Comparison of ENCODE assay signal across 18 cellular contexts in the genomic region with DNA sequence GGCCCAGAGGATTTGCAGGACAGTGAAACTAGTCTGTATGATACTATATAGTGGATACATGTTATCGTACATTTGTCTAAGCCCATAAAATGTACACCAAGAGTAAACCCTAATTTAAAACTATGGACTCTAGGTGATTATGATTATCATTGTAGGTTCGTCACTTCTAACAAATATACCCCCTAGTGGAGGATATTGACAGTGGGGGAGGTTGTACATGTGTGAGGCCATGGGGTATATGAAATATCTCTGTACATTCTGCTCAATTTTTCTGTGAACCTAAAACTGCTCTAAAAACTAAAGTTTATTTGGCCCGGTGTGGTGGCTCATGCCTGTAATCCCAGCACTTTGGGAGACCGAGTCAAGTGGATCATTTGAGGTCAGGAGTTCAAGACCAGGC.
DNase-seq lines count a peak whose midpoint lies in the region; ATAC-seq and TF ChIP-seq lines count a peak whose summit lies in the region.
"Had no signal": no experiment of that assay in that cellular context is flagged by ENCODE, and none has a peak within 500 bp of the region (broad histone marks: within the 10 kb centered on the region; RNA-seq: fewer than 3 reads in every experiment).

No MANE protein-coding gene starts in this region.

- H3K36me3 Mint-ChIP-seq in glutamatergic neuron (ENCODE audit: unreplicated experiment): no peaks in the 10 kb centered on the region
- no peaks in the 10 kb centered on the region for H3K36me3 Mint-ChIP-seq in activated T-cell treated with anti-CD3 and anti-CD28 coated beads, Interleukin-2, amount 50 U/mL, for 24 hours (ENCODE audit: low read depth)

- ATAC-seq in GM21529 (IDR thresholded peaks at IDR 0.05; ENCODE audit: unreplicated experiment): no peak
- ATAC-seq: GM12878 had no signal

- H3K9me3 Mint-ChIP-seq in glutamatergic neuron (ENCODE audit: unreplicated experiment): no peaks in the 10 kb centered on the region
- no peaks in the 10 kb centered on the region for H3K9me3 Mint-ChIP-seq in activated T-cell treated with anti-CD3 and anti-CD28 coated beads, Interleukin-2, amount 50 U/mL, for 24 hours
- H3K9me3 Mint-ChIP-seq: CD4-positive, alpha-beta T cell had no signal

- no peak overlapping the region for H3K27ac Mint-ChIP-seq in glutamatergic neuron (ENCODE audit: unreplicated experiment)
- H3K27ac Mint-ChIP-seq in activated T-cell treated with anti-CD3 and anti-CD28 coated beads, Interleukin-2, amount 50 U/mL, for 24 hours: no peak overlapping the region
- H3K27ac Mint-ChIP-seq: CD4-positive, alpha-beta T cell had no signal

- peak; percentile 30 for DNase-seq in NAMALWA (ENCODE audit: low spot score)
- no peak for DNase-seq in glutamatergic neuron
- no peak for DNase-seq in NCI-H1092 (lab: John Stamatoyannopoulos, UW)
- no peak for DNase-seq in activated T-cell treated with anti-CD3 and anti-CD28 coated beads, Interleukin-2, amount 50 U/mL, for 24 hours
- DNase-seq in ecto neural progenitor cell (ENCODE audit: low spot score): no peak
- DNase-seq: 8988T; AML-193; Calu3; CD4-positive, alpha-beta T cell; DMS 273 treated with DMSO at 0.1 percent for 48 hours; GDM1; IMR-90; KG1 had no signal

- H3K27ac ChIP-seq in C4-2B: peak overlapping the region; percentile 30; the same call in 1 of the 2 replicates
- H3K27ac ChIP-seq: BLaER1 treated with 17β-estradiol and CSF1 and Interleukin-3, amounts not matched to agents 10 nM and 100 nM had no signal

- TF ChIP-seq CTCF in C4-2B (conservative IDR thresholded peaks at IDR 0.05) (no peak), GM12873 (IDR thresholded peaks at IDR 0.05; ENCODE audit: insufficient read depth, low read depth, low read length, missing control alignments) (peak; percentile 8), glutamatergic neuron (IDR thresholded peaks at IDR 0.05; ENCODE audit: partially characterized antibody, unreplicated experiment) (peak; percentile 25)

- H3K4me3 Mint-ChIP-seq in glutamatergic neuron (ENCODE audit: unreplicated experiment): no peak overlapping the region
- no peak overlapping the region for H3K4me3 Mint-ChIP-seq in activated T-cell treated with anti-CD3 and anti-CD28 coated beads, Interleukin-2, amount 50 U/mL, for 24 hours
- H3K4me3 Mint-ChIP-seq: CD4-positive, alpha-beta T cell had no signal

- no peaks in the 10 kb centered on the region for H3K27me3 Mint-ChIP-seq in glutamatergic neuron (ENCODE audit: unreplicated experiment)
- no peaks in the 10 kb centered on the region for H3K27me3 Mint-ChIP-seq in activated T-cell treated with anti-CD3 and anti-CD28 coated beads, Interleukin-2, amount 50 U/mL, for 24 hours
- H3K27me3 Mint-ChIP-seq: CD4-positive, alpha-beta T cell had no signal

- H3K4me1 Mint-ChIP-seq in glutamatergic neuron (ENCODE audit: low read depth, unreplicated experiment): no peaks in the 10 kb centered on the region
- peaks cover 29% of the 10 kb centered on the region for H3K4me1 Mint-ChIP-seq in activated T-cell treated with anti-CD3 and anti-CD28 coated beads, Interleukin-2, amount 50 U/mL, for 24 hours (ENCODE audit: low read depth)
